8 cellular contexts compared by ENCODE assay signal in genomic region chr1:104132386-104132973, GRCh38.
DNase-seq lines count a peak whose midpoint lies in the region; ATAC-seq and TF ChIP-seq lines count a peak whose summit lies in the region.

No MANE protein-coding gene starts in this region.

- no peaks in the 10 kb centered on the region for H3K27me3 Mint-ChIP-seq in nephron progenitor cell (ENCODE audit: low read depth, poor library complexity)
- H3K27me3 Mint-ChIP-seq in stimulated activated memory B cell treated with anti-CD40 and anti-IgM and Interleukin-4, amounts not matched to agents 10 μg/mL and 1 μg/mL and 100 μg/mL, for 72 hours = no peaks in the 10 kb centered on the region

- no peaks in the 10 kb centered on the region for H3K36me3 ChIP-seq in adrenal gland (replicated peaks in 1 of 2)

- peaks cover 39% of the 10 kb centered on the region for H3K4me1 Mint-ChIP-seq in nephron progenitor cell
- H3K4me1 Mint-ChIP-seq in stimulated activated memory B cell treated with anti-CD40 and anti-IgM and Interleukin-4, amounts not matched to agents 10 μg/mL and 1 μg/mL and 100 μg/mL, for 72 hours = no peaks in the 10 kb centered on the region

- H3K4me3 Mint-ChIP-seq in nephron progenitor cell = no peak overlapping the region
- no peak overlapping the region for H3K4me3 Mint-ChIP-seq in stimulated activated memory B cell treated with anti-CD40 and anti-IgM and Interleukin-4, amounts not matched to agents 10 μg/mL and 1 μg/mL and 100 μg/mL, for 72 hours

- ATAC-seq in stimulated activated memory B cell treated with anti-CD40 and anti-IgM and Interleukin-4, amounts not matched to agents 10 μg/mL and 1 μg/mL and 100 μg/mL, for 72 hours = no peak

- H3K4me1 ChIP-seq in adrenal gland (replicated peaks in 1 of 2) = no peaks in the 10 kb centered on the region

- no peaks in the 10 kb centered on the region for H3K36me3 Mint-ChIP-seq in nephron progenitor cell (ENCODE audit: low read depth)
- H3K36me3 Mint-ChIP-seq in stimulated activated memory B cell treated with anti-CD40 and anti-IgM and Interleukin-4, amounts not matched to agents 10 μg/mL and 1 μg/mL and 100 μg/mL, for 72 hours = no peaks in the 10 kb centered on the region

- peak; percentile 45 for DNase-seq in COLO829 (ENCODE audit: low spot score)
- DNase-seq in GM20000 (ENCODE audit: low spot score) = peak; percentile 10
- DNase-seq in NAMALWA (ENCODE audit: low spot score) = peak; percentile 30
- DNase-seq in adrenal gland = peak in 1 of 7 donors; percentile 2
- DNase-seq in nephron progenitor cell = peak; percentile 17
- DNase-seq in stimulated activated CD4-positive, alpha-beta T cell treated with anti-CD3 and anti-CD28 coated beads, Interleukin-2, amount 100 ng/mL, for 48 hours = no peak
- DNase-seq in NCI-H187 (lab: John Stamatoyannopoulos, UW) = no peak

- no peaks in the 10 kb centered on the region for H3K27me3 ChIP-seq in adrenal gland

- H3K27ac Mint-ChIP-seq in nephron progenitor cell = no peak overlapping the region
- H3K27ac Mint-ChIP-seq in stimulated activated memory B cell treated with anti-CD40 and anti-IgM and Interleukin-4, amounts not matched to agents 10 μg/mL and 1 μg/mL and 100 μg/mL, for 72 hours = no peak overlapping the region

- no peak overlapping the region for H3K4me3 ChIP-seq in adrenal gland

- intact Hi-C loops in adrenal gland (cut with DNase I) = no loop called here

- H3K27ac ChIP-seq in adrenal gland = no peak overlapping the region

- TF ChIP-seq POLR2A in adrenal gland (IDR thresholded peaks at IDR 0.05) = no peak

- H3K9me3 Mint-ChIP-seq in nephron progenitor cell = no peaks in the 10 kb centered on the region
- H3K9me3 Mint-ChIP-seq in stimulated activated memory B cell treated with anti-CD40 and anti-IgM and Interleukin-4, amounts not matched to agents 10 μg/mL and 1 μg/mL and 100 μg/mL, for 72 hours = no peaks in the 10 kb centered on the region

- TF ChIP-seq CTCF in GM20000 (IDR thresholded peaks at IDR 0.05; ENCODE audit: extremely low read depth, missing control alignments) = no peak
- TF ChIP-seq CTCF in adrenal gland (IDR thresholded peaks at IDR 0.05) = peak in 4 of 6 experiments; percentile 18 to 32 (median 24)
- peak; percentile 56 for TF ChIP-seq CTCF in nephron progenitor cell (IDR thresholded peaks at IDR 0.05)

- no peaks in the 10 kb centered on the region for H3K9me3 ChIP-seq in adrenal gland (replicated peaks in 1 of 3)

Comparison
In these comparisons a context has a peak if more than half of its experiments do, and no peak if none do; other contexts are left out.
1. DNase-seq: peak in COLO829 (single experiment), GM20000 (single experiment), NAMALWA (single experiment) and nephron progenitor cell (single experiment); none in stimulated activated CD4-positive, alpha-beta T cell treated with anti-CD3 and anti-CD28 coated beads, Interleukin-2, amount 100 ng/mL, for 48 hours (0 of 2) and NCI-H187 (0 of 2).